In the genomic region with DNA sequence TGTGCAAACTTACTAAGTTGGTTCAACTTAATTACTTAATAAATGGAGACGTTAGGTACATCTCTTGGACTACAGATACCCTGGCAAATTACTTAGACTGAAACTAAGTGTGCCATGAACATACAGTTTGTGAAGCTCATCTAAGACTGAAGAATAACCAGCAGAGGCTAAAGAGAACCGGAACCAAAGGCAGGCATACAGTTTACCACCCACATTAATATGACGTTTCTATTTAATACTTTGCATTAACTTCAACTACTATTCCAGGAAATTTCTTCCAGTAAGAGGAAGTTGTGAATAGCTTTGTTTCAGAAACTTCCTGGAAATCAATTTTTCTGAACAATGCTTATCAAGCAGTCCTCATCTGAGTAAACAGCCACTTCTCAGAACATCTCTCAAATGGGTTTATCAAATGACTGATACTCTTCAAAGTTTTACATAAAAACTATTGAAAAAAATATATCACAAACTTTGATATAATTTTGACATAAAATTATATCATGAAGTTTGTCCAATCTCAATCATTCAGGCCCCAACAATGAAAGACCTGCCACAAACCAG, we compare ENCODE assay signal across 23 cellular contexts.
"Had no signal": no experiment of that assay in that cellular context is flagged by ENCODE, and none has a peak within 500 bp of the region (broad histone marks: within the 10 kb centered on the region; RNA-seq: fewer than 3 reads in every experiment).

No MANE protein-coding gene starts in this region.

- H3K4me2 ChIP-seq: smooth muscle cell had no signal

- ATAC-seq: activated T-cell treated with anti-CD3 and anti-CD28 coated beads, Interleukin-2, amount 50 U/mL, for 4 hours; left colon; sciatic nerve had no signal

- H2AFZ ChIP-seq: parathyroid adenoma had no signal

- H3K27ac Mint-ChIP-seq: brain, nephron had no signal

- H3K9ac ChIP-seq: parathyroid adenoma had no signal

- H3K27me3 ChIP-seq: stomach, vagina had no signal

- H3K27ac ChIP-seq: lower lobe of right lung, parathyroid adenoma, stomach, vagina, VCaP had no signal

- H3K27me3 Mint-ChIP-seq: brain had no signal

- H3K9me3 ChIP-seq: lower lobe of right lung, vagina had no signal

- H3K4me3 Mint-ChIP-seq: activated T-cell treated with anti-CD3 and anti-CD28 coated beads, Interleukin-2, amount 50 U/mL, for 4 hours; brain; nephron had no signal

- H3K4me1 ChIP-seq: lower lobe of right lung, parathyroid adenoma, stomach, vagina had no signal

- H3K4me3 ChIP-seq: lower lobe of right lung, smooth muscle cell, stomach, vagina had no signal

- H3K36me3 ChIP-seq: lower lobe of right lung, stomach, vagina had no signal

- FAIRE-seq: islet of Langerhans had no signal

- H3K4me1 Mint-ChIP-seq: brain, nephron had no signal

- DNase-seq: activated CD4-positive, alpha-beta T cell treated with anti-CD3 and anti-CD28 coated beads, Interleukin-2, amount 50 U/mL, for 48 hours; activated effector memory CD4-positive, alpha-beta T cell treated with anti-CD3 and anti-CD28 coated beads, Interleukin-2, amount 50 U/mL, for 16 hours; activated T-cell treated with anti-CD3 and anti-CD28 coated beads, Interleukin-2, amount 50 U/mL, for 4 hours; central memory CD4-positive, alpha-beta T cell; foreskin melanocyte; glutamatergic neuron; hippocampal formation; left colon; lower lobe of right lung; midbrain; stimulated activated CD4-positive, alpha-beta T cell treated with anti-CD3 and anti-CD28 coated beads, Interleukin-4, amount 100 ng/mL, for 1 hour; stomach; SW 1271; T-helper 9 cell; trophoblast cell had no signal

- H3K79me2 ChIP-seq: parathyroid adenoma had no signal
